10 cellular contexts compared by ENCODE assay signal in the genomic region with DNA sequence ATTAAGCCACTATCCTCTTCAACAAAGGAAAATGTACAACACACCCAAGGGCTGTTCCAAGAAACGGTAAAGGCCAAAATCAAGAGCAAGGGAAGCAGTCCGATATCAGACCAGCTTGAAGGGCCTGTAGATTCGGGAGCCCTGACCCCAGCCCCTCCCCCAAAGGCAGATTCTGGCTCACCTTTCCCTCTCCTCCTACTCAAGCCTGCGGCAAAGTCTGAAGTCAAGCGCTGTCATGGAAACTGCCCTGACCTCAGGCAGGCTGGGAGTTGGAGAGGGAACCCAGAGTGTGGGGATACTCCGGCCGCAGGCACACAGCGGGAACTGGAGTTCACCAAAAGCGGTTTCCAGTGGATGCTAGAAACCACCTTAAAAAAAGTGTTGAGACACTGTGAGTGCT. TPM values are rescaled to one million over a fixed set of nuclear protein-coding genes. Genes with fewer than 3 reads are reported as not detected.
DNase-seq lines count a peak whose midpoint lies in the region; ATAC-seq and TF ChIP-seq lines count a peak whose summit lies in the region.
"Had no signal": no experiment of that assay in that cellular context is flagged by ENCODE, and none has a peak within 500 bp of the region (broad histone marks: within the 10 kb centered on the region; RNA-seq: fewer than 3 reads in every experiment).

No MANE protein-coding gene starts in this region.

- H3K27ac Mint-ChIP-seq in activated CD4-positive, alpha-beta T cell treated with anti-CD3 and anti-CD28 coated beads, Interleukin-2, amount 10 ng/mL, durations not matched to agents 7 days and 5 days, result peak overlapping the region; percentile 58
- peak overlapping the region; percentile 98 for H3K27ac Mint-ChIP-seq in dendritic cell treated with granulocyte-macrophage colony-stimulating factor and Interleukin-4, amounts not matched to agents 40 ng/mL and 50 ng/mL, for 4 days
- peak overlapping the region; percentile 33 for H3K27ac Mint-ChIP-seq in progenitor cell of endocrine pancreas

- no peaks in the 10 kb centered on the region for H3K9me3 Mint-ChIP-seq in activated CD4-positive, alpha-beta T cell treated with anti-CD3 and anti-CD28 coated beads, Interleukin-2, amount 10 ng/mL, durations not matched to agents 7 days and 5 days
- no peaks in the 10 kb centered on the region for H3K9me3 Mint-ChIP-seq in dendritic cell treated with granulocyte-macrophage colony-stimulating factor and Interleukin-4, amounts not matched to agents 40 ng/mL and 50 ng/mL, for 4 days
- H3K9me3 Mint-ChIP-seq in progenitor cell of endocrine pancreas (ENCODE audit: low read depth), result no peaks in the 10 kb centered on the region

- POLR2A ChIA-PET in activated CD4-positive, alpha-beta T cell treated with anti-CD3 and anti-CD28 coated beads, Interleukin-2, amount 10 ng/mL, durations not matched to agents 7 days and 5 days (lab: Charles Lee), result no interaction called here

- TF ChIP-seq CTCF in OCI-LY1 (IDR thresholded peaks at IDR 0.05; ENCODE audit: low read length), result no peak
- no peak for TF ChIP-seq CTCF in progenitor cell of endocrine pancreas (IDR thresholded peaks at IDR 0.05; ENCODE audit: unreplicated experiment)
- no peak for TF ChIP-seq CTCF in foreskin fibroblast (IDR thresholded peaks at IDR 0.05; ENCODE audit: low read depth, low read length)

- no peaks in the 10 kb centered on the region for H3K9me3 ChIP-seq in OCI-LY1 (ENCODE audit: low read length)

- peaks cover 36% of the 10 kb centered on the region for H3K4me1 Mint-ChIP-seq in activated CD4-positive, alpha-beta T cell treated with anti-CD3 and anti-CD28 coated beads, Interleukin-2, amount 10 ng/mL, durations not matched to agents 7 days and 5 days
- peaks cover 50% of the 10 kb centered on the region for H3K4me1 Mint-ChIP-seq in dendritic cell treated with granulocyte-macrophage colony-stimulating factor and Interleukin-4, amounts not matched to agents 40 ng/mL and 50 ng/mL, for 4 days (ENCODE audit: low read depth)
- peaks cover 5% of the 10 kb centered on the region for H3K4me1 Mint-ChIP-seq in progenitor cell of endocrine pancreas (ENCODE audit: low read depth)

- CTCF ChIA-PET in activated CD4-positive, alpha-beta T cell treated with anti-CD3 and anti-CD28 coated beads, Interleukin-2, amount 10 ng/mL, durations not matched to agents 7 days and 5 days (lab: Charles Lee), result no interaction called here

- H3K9me2 ChIP-seq in OCI-LY1 (ENCODE audit: low read depth, low read length), result no peaks in the 10 kb centered on the region

- intact Hi-C loops in dendritic cell treated with granulocyte-macrophage colony-stimulating factor and Interleukin-4, amounts not matched to agents 40 ng/mL and 50 ng/mL, for 4 days (cut with micrococcal nuclease), result loop anchor here (5.0 kb wide), 1 partner anchor 38 kb away; a partner anchor contains a TSS

- H3K27ac ChIP-seq in OCI-LY1 (ENCODE audit: low read depth, low read length, poor library complexity, severe bottlenecking), result no peak overlapping the region

- H3K9ac ChIP-seq in OCI-LY1 (ENCODE audit: low read length), result peak overlapping the region; percentile 80

- H3K4me3 ChIP-seq in OCI-LY1 (ENCODE audit: low read depth, low read length, poor library complexity, severe bottlenecking), result peak overlapping the region; percentile 78
- peak overlapping the region in 1 of 2 donors; percentile 89 for H3K4me3 ChIP-seq in foreskin fibroblast (ENCODE audit: low read depth in 1 of 2, low read length in 2 of 2)

- H2AFZ ChIP-seq in OCI-LY1 (ENCODE audit: low read length), result no peak overlapping the region

- peaks cover 61% of the 10 kb centered on the region for H3K36me3 ChIP-seq in OCI-LY1 (ENCODE audit: insufficient read depth, low read length)

- peaks cover 17% of the 10 kb centered on the region for H3K79me2 ChIP-seq in OCI-LY1 (ENCODE audit: insufficient read depth, low read length)

- peaks cover 55% of the 10 kb centered on the region for H3K36me3 Mint-ChIP-seq in activated CD4-positive, alpha-beta T cell treated with anti-CD3 and anti-CD28 coated beads, Interleukin-2, amount 10 ng/mL, durations not matched to agents 7 days and 5 days (ENCODE audit: low read depth)
- peaks cover 86% of the 10 kb centered on the region for H3K36me3 Mint-ChIP-seq in dendritic cell treated with granulocyte-macrophage colony-stimulating factor and Interleukin-4, amounts not matched to agents 40 ng/mL and 50 ng/mL, for 4 days (ENCODE audit: low read depth)
- H3K36me3 Mint-ChIP-seq in progenitor cell of endocrine pancreas (ENCODE audit: insufficient read depth), result peaks cover 17% of the 10 kb centered on the region

- no peak for ATAC-seq in HG02759 (IDR thresholded peaks at IDR 0.05; ENCODE audit: unreplicated experiment)

- no peak for DNase-seq in activated CD4-positive, alpha-beta T cell treated with anti-CD3 and anti-CD28 coated beads, Interleukin-2, amount 10 ng/mL, durations not matched to agents 7 days and 5 days
- no peak for DNase-seq in activated CD4-positive, alpha-beta T cell treated with anti-CD3 and anti-CD28 coated beads for 1 hour
- DNase-seq in progenitor cell of endocrine pancreas (ENCODE audit: low spot score, unreplicated experiment) (no peak), foreskin fibroblast (no peak), NCI-H2107 treated with DMSO at 0.1 percent for 48 hours (lab: John Stamatoyannopoulos, UW; ENCODE audit: unreplicated experiment) (no peak)
- DNase-seq: NCI-H1694, SIG-M5 had no signal

- H3K4me3 Mint-ChIP-seq in activated CD4-positive, alpha-beta T cell treated with anti-CD3 and anti-CD28 coated beads, Interleukin-2, amount 10 ng/mL, durations not matched to agents 7 days and 5 days, result peak overlapping the region; percentile 89
- H3K4me3 Mint-ChIP-seq in dendritic cell treated with granulocyte-macrophage colony-stimulating factor and Interleukin-4, amounts not matched to agents 40 ng/mL and 50 ng/mL, for 4 days, result no peak overlapping the region
- H3K4me3 Mint-ChIP-seq in progenitor cell of endocrine pancreas (ENCODE audit: low read depth), result peak overlapping the region; percentile 84

- no peaks in the 10 kb centered on the region for H3K27me3 Mint-ChIP-seq in activated CD4-positive, alpha-beta T cell treated with anti-CD3 and anti-CD28 coated beads, Interleukin-2, amount 10 ng/mL, durations not matched to agents 7 days and 5 days
- no peaks in the 10 kb centered on the region for H3K27me3 Mint-ChIP-seq in dendritic cell treated with granulocyte-macrophage colony-stimulating factor and Interleukin-4, amounts not matched to agents 40 ng/mL and 50 ng/mL, for 4 days
- no peaks in the 10 kb centered on the region for H3K27me3 Mint-ChIP-seq in progenitor cell of endocrine pancreas

- no peaks in the 10 kb centered on the region for H3K27me3 ChIP-seq in OCI-LY1 (ENCODE audit: insufficient read depth, low read length)

- H3F3A ChIP-seq in OCI-LY1 (ENCODE audit: insufficient read depth, low read length), result 0 out of 2 replicates have a peak, but pooled peaks cover 2% of the 10 kb centered on the region

- H4K20me1 ChIP-seq in OCI-LY1 (ENCODE audit: insufficient read depth, low read length), result no peaks in the 10 kb centered on the region

- H3K4me1 ChIP-seq in OCI-LY1 (ENCODE audit: insufficient read depth, low read length, severe bottlenecking), result peaks cover 36% of the 10 kb centered on the region

- peak overlapping the region; percentile 89 for H3K4me2 ChIP-seq in OCI-LY1 (ENCODE audit: low read length)

RNA-seq across cellular contexts. Expression of a gene that starts 1.8 kb away (rescaled TPM):
- 100 to 1,000 TPM; 197 to 221 TPM for total RNA-seq in activated CD4-positive, alpha-beta T cell treated with anti-CD3 and anti-CD28 coated beads, Interleukin-2, amount 10 ng/mL, durations not matched to agents 7 days and 5 days
- total RNA-seq in progenitor cell of endocrine pancreas, result 98.9 and 99.7 TPM in 2 replicates

RNA-seq across cellular contexts. Expression of a gene that starts 1.9 kb away (rescaled TPM):
- total RNA-seq in activated CD4-positive, alpha-beta T cell treated with anti-CD3 and anti-CD28 coated beads, Interleukin-2, amount 10 ng/mL, durations not matched to agents 7 days and 5 days, result 10 to 100 TPM; 83.2 to 96.8 TPM
- total RNA-seq in progenitor cell of endocrine pancreas, result 137 and 139 TPM in 2 replicates

RNA-seq across cellular contexts. Expression of a gene that starts 12.4 kb away (rescaled TPM):
- under 1 TPM; 0.48 to 0.69 TPM for total RNA-seq in activated CD4-positive, alpha-beta T cell treated with anti-CD3 and anti-CD28 coated beads, Interleukin-2, amount 10 ng/mL, durations not matched to agents 7 days and 5 days
- 0.78 and 1.7 TPM in 2 replicates for total RNA-seq in progenitor cell of endocrine pancreas

RNA-seq across cellular contexts. Expression of a gene that starts 18.5 kb away (rescaled TPM):
- 100 to 1,000 TPM; 654 to 714 TPM for total RNA-seq in activated CD4-positive, alpha-beta T cell treated with anti-CD3 and anti-CD28 coated beads, Interleukin-2, amount 10 ng/mL, durations not matched to agents 7 days and 5 days
- total RNA-seq in progenitor cell of endocrine pancreas, result 239 and 248 TPM in 2 replicates

RNA-seq across cellular contexts. Expression of a gene that starts 21.6 kb away (rescaled TPM):
- total RNA-seq in activated CD4-positive, alpha-beta T cell treated with anti-CD3 and anti-CD28 coated beads, Interleukin-2, amount 10 ng/mL, durations not matched to agents 7 days and 5 days, result 10 to 100 TPM; 37.6 to 39.0 TPM
- 93.2 and 95.2 TPM in 2 replicates for total RNA-seq in progenitor cell of endocrine pancreas

Comparison
In these comparisons a context has a peak if more than half of its experiments do, and no peak if none do; other contexts are left out.
1. H3K27ac Mint-ChIP-seq: peak in every context shown above with its lines; median percentile 98 in dendritic cell treated with granulocyte-macrophage colony-stimulating factor and Interleukin-4, amounts not matched to agents 40 ng/mL and 50 ng/mL, for 4 days; 58 in activated CD4-positive, alpha-beta T cell treated with anti-CD3 and anti-CD28 coated beads, Interleukin-2, amount 10 ng/mL, durations not matched to agents 7 days and 5 days; 33 in progenitor cell of endocrine pancreas.